ENCODE assay signal across 11 cellular contexts in the genomic region with DNA sequence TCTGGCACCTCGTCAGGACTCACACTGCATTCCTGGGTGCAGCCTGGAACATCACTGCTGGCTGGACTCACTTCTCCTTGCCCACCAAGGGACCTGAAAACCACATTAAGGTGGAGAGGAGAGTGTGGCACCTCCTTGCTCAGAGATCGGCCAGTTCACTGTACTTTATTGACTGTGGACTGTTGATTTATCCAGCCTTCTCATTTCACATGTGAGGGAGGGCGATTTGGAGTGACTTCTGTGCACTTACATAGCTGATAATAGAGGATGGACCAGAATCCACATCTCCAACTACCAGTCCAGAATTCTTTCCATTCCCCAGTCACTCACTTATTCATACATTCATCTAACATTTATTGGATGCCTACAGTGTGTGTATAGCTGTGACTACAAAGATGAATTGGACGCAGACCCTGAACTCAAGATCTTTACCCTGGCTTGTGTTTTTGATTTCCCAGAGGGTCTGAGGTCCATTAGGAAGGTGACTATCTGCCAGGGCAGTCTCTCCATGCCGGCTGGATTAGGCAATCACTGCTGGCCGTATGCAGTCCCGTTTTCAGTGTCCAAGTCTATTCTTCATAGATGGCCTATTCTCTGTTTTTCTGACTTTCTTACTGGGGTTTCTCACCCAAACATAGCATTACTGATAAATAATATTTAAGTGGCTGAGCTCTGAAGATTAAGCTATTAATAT.
DNase-seq lines count a peak whose midpoint lies in the region; ATAC-seq and TF ChIP-seq lines count a peak whose summit lies in the region.
"Had no signal": no experiment of that assay in that cellular context is flagged by ENCODE, and none has a peak within 500 bp of the region (broad histone marks: within the 10 kb centered on the region; RNA-seq: fewer than 3 reads in every experiment).

No MANE protein-coding gene starts in this region.

- H3K27ac Mint-ChIP-seq in activated naive CD4-positive, alpha-beta T cell treated with anti-CD3 and anti-CD28 coated beads, Interleukin-2, amount 50 U/mL, for 24 hours, result peak overlapping the region; percentile 93
- H3K27ac Mint-ChIP-seq in memory B cell, result peak overlapping the region; percentile 95
- H3K27ac Mint-ChIP-seq: endodermal cell had no signal

- DNase-seq in activated naive CD4-positive, alpha-beta T cell treated with Interleukin-2 at 50 U/mL for 16 hours, result no peak
- DNase-seq in breast epithelium (ENCODE audit: low spot score in 2 of 2), result no peak
- DNase-seq in memory B cell (ENCODE audit: low spot score in 2 of 2), result no peak
- DNase-seq in H4 (ENCODE audit: low spot score), result no peak
- DNase-seq in stimulated activated CD4-positive, alpha-beta T cell treated with anti-CD3 and anti-CD28 coated beads, Interleukin-12 subunit alpha, Interleukin-12 subunit beta, amount 100 ng/mL, for 4 hours, result no peak
- DNase-seq: endodermal cell, NCI-H524 had no signal

- H3K4me3 Mint-ChIP-seq in activated naive CD4-positive, alpha-beta T cell treated with anti-CD3 and anti-CD28 coated beads, Interleukin-2, amount 50 U/mL, for 24 hours, result peak overlapping the region; percentile 78
- H3K4me3 Mint-ChIP-seq in memory B cell, result no peak overlapping the region
- H3K4me3 Mint-ChIP-seq: endodermal cell had no signal

- TF ChIP-seq POLR2A in breast epithelium (IDR thresholded peaks at IDR 0.05), result no peak

- peak overlapping the region; percentile 59 to 69 for H3K27ac ChIP-seq in breast epithelium

- H3K4me1 ChIP-seq in breast epithelium, result peaks cover 0 to 7% of the 10 kb centered on the region in 2 donors

- H3K36me3 ChIP-seq in breast epithelium, result no peaks in the 10 kb centered on the region
- H3K36me3 ChIP-seq: BLaER1 treated with 17β-estradiol and CSF1 and Interleukin-3, amounts not matched to agents 10 nM and 100 nM had no signal

- no peaks in the 10 kb centered on the region for H3K27me3 ChIP-seq in breast epithelium
- H3K27me3 ChIP-seq: BLaER1 treated with 17β-estradiol and CSF1 and Interleukin-3, amounts not matched to agents 10 nM and 100 nM had no signal

- intact Hi-C loops in breast epithelium (cut with DNase I; ENCODE audit: low total_unique reads), result loop anchor here (5.0 kb wide), 1 partner anchor 1363 kb away; no protein-coding TSS in a partner anchor

- H3K9me3 ChIP-seq in breast epithelium, result no peaks in the 10 kb centered on the region
- H3K9me3 ChIP-seq: BLaER1 treated with 17β-estradiol and CSF1 and Interleukin-3, amounts not matched to agents 10 nM and 100 nM had no signal

- H3K9me3 Mint-ChIP-seq in activated naive CD4-positive, alpha-beta T cell treated with anti-CD3 and anti-CD28 coated beads, Interleukin-2, amount 50 U/mL, for 24 hours, result no peaks in the 10 kb centered on the region
- H3K9me3 Mint-ChIP-seq in memory B cell, result no peaks in the 10 kb centered on the region
- H3K9me3 Mint-ChIP-seq: endodermal cell had no signal

- H3K4me3 ChIP-seq in breast epithelium, result peak overlapping the region in 1 of 3 donors; percentile 57
- H3K4me3 ChIP-seq: BLaER1 treated with 17β-estradiol and CSF1 and Interleukin-3, amounts not matched to agents 10 nM and 100 nM had no signal

- no peak for TF ChIP-seq CTCF in breast epithelium (IDR thresholded peaks at IDR 0.05)

- H3K4me1 Mint-ChIP-seq in activated naive CD4-positive, alpha-beta T cell treated with anti-CD3 and anti-CD28 coated beads, Interleukin-2, amount 50 U/mL, for 24 hours, result peaks cover 44% of the 10 kb centered on the region
- peaks cover 19% of the 10 kb centered on the region for H3K4me1 Mint-ChIP-seq in memory B cell

- no peaks in the 10 kb centered on the region for H3K36me3 Mint-ChIP-seq in activated naive CD4-positive, alpha-beta T cell treated with anti-CD3 and anti-CD28 coated beads, Interleukin-2, amount 50 U/mL, for 24 hours
- no peaks in the 10 kb centered on the region for H3K36me3 Mint-ChIP-seq in memory B cell

- ATAC-seq in memory B cell (ENCODE audit: low read depth) (no peak), GM19452 (IDR thresholded peaks at IDR 0.05; ENCODE audit: unreplicated experiment) (no peak)
- ATAC-seq in activated CD4-positive, CD25-positive, alpha-beta regulatory T cell treated with anti-CD3 and anti-CD28 coated beads, Interleukin-2, amount 50 U/mL, for 24 hours, result no peak

- H3K27me3 Mint-ChIP-seq in activated naive CD4-positive, alpha-beta T cell treated with anti-CD3 and anti-CD28 coated beads, Interleukin-2, amount 50 U/mL, for 24 hours, result no peaks in the 10 kb centered on the region
- no peaks in the 10 kb centered on the region for H3K27me3 Mint-ChIP-seq in memory B cell
